Comparison of ENCODE assay signal across 8 cellular contexts in the genomic region with DNA sequence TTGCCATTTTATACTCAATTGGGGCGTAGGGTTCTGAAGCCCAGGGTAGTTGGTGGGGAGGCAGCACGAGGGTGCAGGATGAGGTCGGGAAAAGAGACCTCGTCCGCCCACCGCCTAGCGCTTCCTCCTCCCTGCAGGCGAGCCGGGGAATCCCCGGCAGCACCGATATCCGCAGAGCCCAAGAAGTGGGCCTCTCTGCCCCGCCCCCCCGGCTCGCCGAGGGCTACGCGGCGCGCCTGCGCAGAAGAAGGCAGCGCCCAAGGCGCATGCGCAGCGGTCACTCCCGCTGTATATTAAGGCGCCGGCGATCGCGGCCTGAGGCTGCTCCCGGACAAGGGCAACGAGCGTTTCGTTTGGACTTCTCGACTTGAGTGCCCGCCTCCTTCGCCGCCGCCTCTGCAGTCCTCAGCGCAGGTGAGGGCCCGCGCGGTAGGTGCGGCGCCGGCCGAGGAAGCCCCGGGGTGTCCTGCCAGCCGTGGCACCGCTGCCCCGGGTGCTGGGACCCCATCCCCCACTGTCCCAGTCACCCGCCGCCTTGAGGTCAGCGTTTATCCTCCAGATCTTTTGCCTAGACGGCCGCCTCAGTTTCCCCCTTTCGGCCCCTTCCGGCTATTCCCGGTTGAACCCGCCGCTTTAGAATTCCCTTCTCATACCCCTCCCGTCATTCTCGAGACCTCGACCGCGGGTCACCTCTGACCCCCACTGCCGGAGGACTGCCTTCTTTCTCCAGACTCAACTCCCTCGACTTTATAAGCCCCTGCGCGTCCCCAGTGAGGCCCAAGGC. TPM values are rescaled to one million over a fixed set of nuclear protein-coding genes. Genes with fewer than 3 reads are reported as not detected.
DNase-seq lines count a peak whose midpoint lies in the region; ATAC-seq and TF ChIP-seq lines count a peak whose summit lies in the region.

A gene (plus strand): TSS at position 319 of the 784 bp plus-strand sequence. CDS start 1,082 bp downstream, outside the sequence.

- no peaks in the 10 kb centered on the region for H3K27me3 ChIP-seq in left lung

- peak within 1 kb of the TSS; percentile 98 for H3K4me3 Mint-ChIP-seq in dendritic cell treated with granulocyte-macrophage colony-stimulating factor and Interleukin-4, amounts not matched to agents 40 ng/mL and 50 ng/mL, for 4 days

- peaks cover 82% of the 10 kb centered on the region for H3K4me1 Mint-ChIP-seq in dendritic cell treated with granulocyte-macrophage colony-stimulating factor and Interleukin-4, amounts not matched to agents 40 ng/mL and 50 ng/mL, for 4 days (ENCODE audit: low read depth)

- H3K27ac ChIP-seq in left lung, result peak within 1 kb of the TSS; percentile 86 to 87

- H3K4me3 ChIP-seq in left lung, result peak within 1 kb of the TSS; percentile 66 to 97

- peak in 1 of 2 donors; percentile 47 for TF ChIP-seq CTCF in left lung (IDR thresholded peaks at IDR 0.05)

- DNase-seq in C1 segment of cervical spinal cord (lab: John Stamatoyannopoulos, UW) (peak in 13 of 14 donors; percentile 68 to 95 (median 85)), GM19240 (ENCODE audit: insufficient read length, low spot score) (peak; percentile 97), NCI-H748 (lab: John Stamatoyannopoulos, UW; ENCODE audit: unreplicated experiment) (peak; percentile 87), left lung (peak; percentile 94 to 98)
- DNase-seq in activated CD4-positive, alpha-beta T cell treated with anti-CD3 and anti-CD28 coated beads, Interleukin-2, amount 50 U/mL, for 1 hour, result peak; percentile 92
- DNase-seq in stimulated activated CD4-positive, alpha-beta T cell treated with anti-CD3 and anti-CD28 coated beads, Interleukin-2, amount 100 ng/mL, for 48 hours, result peak; percentile 94 to 97

- ATAC-seq in HG03457 (IDR thresholded peaks at IDR 0.05; ENCODE audit: unreplicated experiment), result peak; percentile 70
- peak; percentile 79 for ATAC-seq in left lung

- H3K9me3 Mint-ChIP-seq in dendritic cell treated with granulocyte-macrophage colony-stimulating factor and Interleukin-4, amounts not matched to agents 40 ng/mL and 50 ng/mL, for 4 days, result no peaks in the 10 kb centered on the region

- H3K36me3 ChIP-seq in left lung, result peaks cover 0 to 23% of the 10 kb centered on the region in 2 donors

- peak within 1 kb of the TSS; percentile 95 for H3K27ac Mint-ChIP-seq in dendritic cell treated with granulocyte-macrophage colony-stimulating factor and Interleukin-4, amounts not matched to agents 40 ng/mL and 50 ng/mL, for 4 days

- H3K36me3 Mint-ChIP-seq in dendritic cell treated with granulocyte-macrophage colony-stimulating factor and Interleukin-4, amounts not matched to agents 40 ng/mL and 50 ng/mL, for 4 days (ENCODE audit: low read depth), result peaks cover 36% of the 10 kb centered on the region

- no peaks in the 10 kb centered on the region for H3K27me3 Mint-ChIP-seq in dendritic cell treated with granulocyte-macrophage colony-stimulating factor and Interleukin-4, amounts not matched to agents 40 ng/mL and 50 ng/mL, for 4 days

- intact Hi-C loops in dendritic cell treated with granulocyte-macrophage colony-stimulating factor and Interleukin-4, amounts not matched to agents 40 ng/mL and 50 ng/mL, for 4 days (cut with micrococcal nuclease), result no loop called here
- intact Hi-C loops in left lung (cut with DNase I), result no loop called here

- H3K4me1 ChIP-seq in left lung, result peaks cover 62 to 84% of the 10 kb centered on the region in 2 donors

- no peaks in the 10 kb centered on the region for H3K9me3 ChIP-seq in left lung

RNA-seq across cellular contexts. Expression of the gene that starts here (rescaled TPM):
- total RNA-seq in left lung, result 10 to 100 TPM; 66.7 to 70.1 TPM

Comparison
In these comparisons a context has a peak if more than half of its experiments do, and no peak if none do; other contexts are left out.
1. Peak in every context shown above with its lines: DNase-seq, ATAC-seq, H3K4me3 ChIP-seq and H3K27ac ChIP-seq.